1 cellular context compared by ENCODE assay signal in the genomic region with DNA sequence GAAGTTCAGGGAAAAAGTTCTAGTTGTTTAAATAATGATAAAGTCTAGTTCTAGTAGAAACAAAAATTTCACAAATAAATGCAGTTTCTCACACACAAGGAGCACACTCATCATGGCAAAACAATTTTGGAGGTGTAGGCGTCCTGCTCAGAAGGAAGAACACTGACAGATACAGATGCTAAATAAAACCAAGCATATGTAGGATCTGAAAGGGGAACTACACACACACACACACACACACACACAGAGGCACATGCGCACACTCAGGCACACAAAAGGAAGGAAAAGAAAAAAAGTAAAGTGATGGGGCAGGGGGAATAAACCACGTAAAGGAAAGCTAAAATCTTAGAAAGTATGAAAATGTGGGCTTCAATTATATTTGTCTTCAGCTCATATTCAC.
TF ChIP-seq lines count a peak whose summit lies in the region.

No MANE protein-coding gene starts in this region.

TF ChIP-seq in GM23338, 12 proteins besides CTCF, POLR2A, EP300 and RAD21 (continued from another document):
- TF ChIP-seq, protein P1, sequence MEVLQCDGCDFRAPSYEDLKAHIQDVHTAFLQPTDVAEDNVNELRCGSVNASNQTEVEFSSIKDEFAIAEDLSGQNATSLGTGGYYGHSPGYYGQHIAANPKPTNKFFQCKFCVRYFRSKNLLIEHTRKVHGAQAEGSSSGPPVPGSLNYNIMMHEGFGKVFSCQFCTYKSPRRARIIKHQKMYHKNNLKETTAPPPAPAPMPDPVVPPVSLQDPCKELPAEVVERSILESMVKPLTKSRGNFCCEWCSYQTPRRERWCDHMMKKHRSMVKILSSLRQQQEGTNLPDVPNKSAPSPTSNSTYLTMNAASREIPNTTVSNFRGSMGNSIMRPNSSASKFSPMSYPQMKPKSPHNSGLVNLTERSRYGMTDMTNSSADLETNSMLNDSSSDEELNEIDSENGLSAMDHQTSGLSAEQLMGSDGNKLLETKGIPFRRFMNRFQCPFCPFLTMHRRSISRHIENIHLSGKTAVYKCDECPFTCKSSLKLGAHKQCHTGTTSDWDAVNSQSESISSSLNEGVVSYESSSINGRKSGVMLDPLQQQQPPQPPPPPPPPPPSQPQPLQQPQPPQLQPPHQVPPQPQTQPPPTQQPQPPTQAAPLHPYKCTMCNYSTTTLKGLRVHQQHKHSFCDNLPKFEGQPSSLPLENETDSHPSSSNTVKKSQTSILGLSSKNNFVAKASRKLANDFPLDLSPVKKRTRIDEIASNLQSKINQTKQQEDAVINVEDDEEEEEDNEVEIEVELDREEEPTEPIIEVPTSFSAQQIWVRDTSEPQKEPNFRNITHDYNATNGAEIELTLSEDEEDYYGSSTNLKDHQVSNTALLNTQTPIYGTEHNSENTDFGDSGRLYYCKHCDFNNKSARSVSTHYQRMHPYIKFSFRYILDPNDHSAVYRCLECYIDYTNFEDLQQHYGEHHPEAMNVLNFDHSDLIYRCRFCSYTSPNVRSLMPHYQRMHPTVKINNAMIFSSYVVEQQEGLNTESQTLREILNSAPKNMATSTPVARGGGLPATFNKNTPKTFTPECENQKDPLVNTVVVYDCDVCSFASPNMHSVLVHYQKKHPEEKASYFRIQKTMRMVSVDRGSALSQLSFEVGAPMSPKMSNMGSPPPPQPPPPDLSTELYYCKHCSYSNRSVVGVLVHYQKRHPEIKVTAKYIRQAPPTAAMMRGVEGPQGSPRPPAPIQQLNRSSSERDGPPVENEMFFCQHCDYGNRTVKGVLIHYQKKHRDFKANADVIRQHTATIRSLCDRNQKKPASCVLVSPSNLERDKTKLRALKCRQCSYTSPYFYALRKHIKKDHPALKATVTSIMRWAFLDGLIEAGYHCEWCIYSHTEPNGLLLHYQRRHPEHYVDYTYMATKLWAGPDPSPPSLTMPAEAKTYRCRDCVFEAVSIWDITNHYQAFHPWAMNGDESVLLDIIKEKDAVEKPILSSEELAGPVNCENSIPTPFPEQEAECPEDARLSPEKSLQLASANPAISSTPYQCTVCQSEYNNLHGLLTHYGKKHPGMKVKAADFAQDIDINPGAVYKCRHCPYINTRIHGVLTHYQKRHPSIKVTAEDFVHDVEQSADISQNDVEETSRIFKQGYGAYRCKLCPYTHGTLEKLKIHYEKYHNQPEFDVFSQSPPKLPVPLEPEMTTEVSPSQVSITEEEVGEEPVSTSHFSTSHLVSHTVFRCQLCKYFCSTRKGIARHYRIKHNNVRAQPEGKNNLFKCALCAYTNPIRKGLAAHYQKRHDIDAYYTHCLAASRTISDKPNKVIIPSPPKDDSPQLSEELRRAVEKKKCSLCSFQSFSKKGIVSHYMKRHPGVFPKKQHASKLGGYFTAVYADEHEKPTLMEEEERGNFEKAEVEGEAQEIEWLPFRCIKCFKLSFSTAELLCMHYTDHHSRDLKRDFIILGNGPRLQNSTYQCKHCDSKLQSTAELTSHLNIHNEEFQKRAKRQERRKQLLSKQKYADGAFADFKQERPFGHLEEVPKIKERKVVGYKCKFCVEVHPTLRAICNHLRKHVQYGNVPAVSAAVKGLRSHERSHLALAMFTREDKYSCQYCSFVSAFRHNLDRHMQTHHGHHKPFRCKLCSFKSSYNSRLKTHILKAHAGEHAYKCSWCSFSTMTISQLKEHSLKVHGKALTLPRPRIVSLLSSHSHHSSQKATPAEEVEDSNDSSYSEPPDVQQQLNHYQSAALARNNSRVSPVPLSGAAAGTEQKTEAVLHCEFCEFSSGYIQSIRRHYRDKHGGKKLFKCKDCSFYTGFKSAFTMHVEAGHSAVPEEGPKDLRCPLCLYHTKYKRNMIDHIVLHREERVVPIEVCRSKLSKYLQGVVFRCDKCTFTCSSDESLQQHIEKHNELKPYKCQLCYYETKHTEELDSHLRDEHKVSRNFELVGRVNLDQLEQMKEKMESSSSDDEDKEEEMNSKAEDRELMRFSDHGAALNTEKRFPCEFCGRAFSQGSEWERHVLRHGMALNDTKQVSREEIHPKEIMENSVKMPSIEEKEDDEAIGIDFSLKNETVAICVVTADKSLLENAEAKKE (CRISPR knock-in tag; IDR thresholded peaks at IDR 0.05): no peak
- TF ChIP-seq STAT1 (IDR thresholded peaks at IDR 0.05; ENCODE audit: unreplicated experiment) (no peak), POLR2AphosphoS5 (IDR thresholded peaks at IDR 0.05; ENCODE audit: low read depth) (no peak), ZNF331 (CRISPR knock-in tag; IDR thresholded peaks at IDR 0.05; ENCODE audit: low read depth) (no peak)
